In the genomic region with DNA sequence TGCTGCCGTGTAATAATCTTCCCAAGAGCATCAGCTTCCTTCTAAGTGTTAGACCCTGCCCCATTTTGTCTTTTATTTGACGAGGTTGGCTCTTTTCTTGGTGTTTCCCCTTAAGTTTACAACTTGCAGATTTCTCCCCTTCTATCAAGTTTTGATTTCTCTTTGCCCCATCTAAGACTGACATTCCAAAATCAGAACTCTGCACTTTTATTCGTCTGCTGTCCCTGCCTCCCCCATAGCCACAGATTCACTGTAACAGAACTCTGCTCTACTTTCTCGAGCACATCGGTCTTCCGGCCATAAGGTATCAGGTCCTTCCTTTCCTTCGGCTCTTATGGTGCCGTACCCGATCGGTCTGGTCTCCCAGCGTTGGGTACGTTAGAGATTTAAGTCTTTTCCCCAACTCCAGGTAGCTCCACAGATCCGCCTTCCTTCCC, we compare ENCODE assay signal across 8 cellular contexts. TPM values are rescaled to one million over a fixed set of nuclear protein-coding genes. Genes with fewer than 3 reads are reported as not detected.
DNase-seq lines count a peak whose midpoint lies in the region; ATAC-seq, FAIRE-seq and TF ChIP-seq lines count a peak whose summit lies in the region.

No MANE protein-coding gene starts in this region.

- peaks cover 6 to 17% (median 11%) of the 10 kb centered on the region in 3 donors for H3K4me1 ChIP-seq in pancreas

- WGBS in pancreas, 2 donors, result 0 to 1% methylated on average over 13 of the region's 13 CpGs

- intact Hi-C loops in pancreas (cut with DNase I), result no loop called here

- DNase-seq in NCI-H82 (lab: John Stamatoyannopoulos, UW) (peak; percentile 38), NCI-H82 treated with DMSO at 0.1 percent for 48 hours (lab: John Stamatoyannopoulos, UW; ENCODE audit: unreplicated experiment) (no peak), fibroblast of the aortic adventitia (ENCODE audit: low read depth) (peak; percentile 48), pancreas (peak in 1 of 6 donors; percentile 3)

- peak; percentile 5 for ATAC-seq in HG02970 (IDR thresholded peaks at IDR 0.05; ENCODE audit: low FRiP score, unreplicated experiment)
- peak; percentile 24 to 50 (median 34) for ATAC-seq in pancreas
- no peak for ATAC-seq in GM18907 (IDR thresholded peaks at IDR 0.05; ENCODE audit: unreplicated experiment)
- no peak for ATAC-seq in GM19452 (IDR thresholded peaks at IDR 0.05; ENCODE audit: unreplicated experiment)

- H3K4me3 ChIP-seq in fibroblast of the aortic adventitia (ENCODE audit: low read depth, low read length) (peak overlapping the region; percentile 98), pancreas (peak overlapping the region; percentile 83 to 93 (median 84))

- H3K36me3 ChIP-seq in pancreas, result no peaks in the 10 kb centered on the region

- no peaks in the 10 kb centered on the region for H3K9me3 ChIP-seq in pancreas

- FAIRE-seq in pancreas (lab: Jason Lieb, UNC), result no peak

- H3K27me3 ChIP-seq in pancreas, result no peaks in the 10 kb centered on the region

- no peak for TF ChIP-seq CTCF in VCaP (conservative IDR thresholded peaks at IDR 0.05)
- TF ChIP-seq CTCF in fibroblast of the aortic adventitia (IDR thresholded peaks at IDR 0.05; ENCODE audit: insufficient read depth, low read length), result no peak
- no peak for TF ChIP-seq CTCF in pancreas (IDR thresholded peaks at IDR 0.05)

- peak overlapping the region; percentile 93 for H3K27ac ChIP-seq in VCaP
- H3K27ac ChIP-seq in pancreas, result peak overlapping the region; percentile 75 to 87 (median 83)

RNA-seq across cellular contexts. Expression of gene DCP1B, which starts 0.6 kb away (rescaled TPM):
- 6.2 and 23.5 TPM in 2 replicates for total RNA-seq in fibroblast of the aortic adventitia (ENCODE audit: low replicate concordance)
- 1 to 10 TPM; 5.3 to 7.1 (median 6.6) TPM for total RNA-seq in pancreas
- 1 to 10 TPM; 3.4 to 7.5 TPM for polyA plus RNA-seq in pancreas

RNA-seq across cellular contexts. Expression of gene CACNA1C, which starts 49.1 kb away (rescaled TPM):
- 6.0 and 16.6 TPM in 2 replicates for total RNA-seq in fibroblast of the aortic adventitia (ENCODE audit: low replicate concordance)
- total RNA-seq in pancreas, result 1 to 10 TPM; 1.2 to 2.6 (median 1.7) TPM
- 1 to 10 TPM; 3.3 to 3.8 TPM for polyA plus RNA-seq in pancreas

Comparison
In these comparisons a context has a peak if more than half of its experiments do, and no peak if none do; other contexts are left out.
1. ATAC-seq: peak in HG02970 (single experiment) and pancreas (4 of 4); none in GM18907 (single experiment) and GM19452 (single experiment).